Comparison of ENCODE assay signal across 1 cellular context in genomic region chr22:21964918-21965484, GRCh38.
TF ChIP-seq lines count a peak whose summit lies in the region.

No MANE protein-coding gene starts in this region.

TF ChIP-seq in K562, 482 proteins besides CTCF, POLR2A, EP300 and RAD21 (continued from another document and continues in another):
- TF ChIP-seq TRIM28 (IDR thresholded peaks at IDR 0.05) = no peak
- no peak for TF ChIP-seq POLR3A (IDR thresholded peaks at IDR 0.05; ENCODE audit: borderline replicate concordance, extremely low read depth, insufficient read depth, insufficient read length)
- TF ChIP-seq SMARCA4 (IDR thresholded peaks at IDR 0.05) = no peak
- no peak for TF ChIP-seq HEY1 (CRISPR knock-in tag; IDR thresholded peaks at IDR 0.05; ENCODE audit: borderline replicate concordance)
- no peak for TF ChIP-seq CXXC5 (CRISPR knock-in tag; IDR thresholded peaks at IDR 0.05)
- 0 out of 2 replicates have a peak, but pooled peaks have one; percentile 73 for TF ChIP-seq PHB (CRISPR knock-in tag; IDR thresholded peaks at IDR 0.05)
- no peak for TF ChIP-seq NFYB (IDR thresholded peaks at IDR 0.05; ENCODE audit: extremely low read depth, insufficient read length)
- 0 out of 2 replicates have a peak, but pooled peaks have one; percentile 65 for TF ChIP-seq HDAC6 (IDR thresholded peaks at IDR 0.05; ENCODE audit: low read depth, low read length)
- no peak for TF ChIP-seq NR4A1 (CRISPR knock-in tag; IDR thresholded peaks at IDR 0.05)
- no peak for TF ChIP-seq NR4A1 (tag; IDR thresholded peaks at IDR 0.05)
- TF ChIP-seq CEBPZ (IDR thresholded peaks at IDR 0.05; ENCODE audit: borderline replicate concordance, low read depth, low read length) = no peak
- TF ChIP-seq KDM1A (IDR thresholded peaks at IDR 0.05) = no peak
- TF ChIP-seq CEBPG (CRISPR knock-in tag; IDR thresholded peaks at IDR 0.05) = peak; percentile 39; the same call in 1 of the 2 replicates
- no peak for TF ChIP-seq CEBPG (tag; conservative IDR thresholded peaks at IDR 0.05 in 1 of 2, IDR thresholded peaks at IDR 0.05 in 1 of 2)
- TF ChIP-seq NBN (IDR thresholded peaks at IDR 0.05; ENCODE audit: low read depth) = no peak
- no peak for TF ChIP-seq ZBTB49 (CRISPR knock-in tag; IDR thresholded peaks at IDR 0.05; ENCODE audit: borderline replicate concordance)
- TF ChIP-seq ZNF146 (CRISPR knock-in tag; IDR thresholded peaks at IDR 0.05; ENCODE audit: unreplicated experiment) = no peak
- no peak for TF ChIP-seq FOXA3 (CRISPR knock-in tag; conservative IDR thresholded peaks at IDR 0.05 in 1 of 2, IDR thresholded peaks at IDR 0.05 in 1 of 2)
- 0 out of 2 replicates have a peak, but pooled peaks have one; percentile 12 for TF ChIP-seq MYNN (IDR thresholded peaks at IDR 0.05)
- no peak for TF ChIP-seq MYNN (CRISPR knock-in tag; IDR thresholded peaks at IDR 0.05)
- TF ChIP-seq EZH2 (IDR thresholded peaks at IDR 0.05; ENCODE audit: borderline replicate concordance, low read depth, low read length) = no peak
- TF ChIP-seq, protein P1, sequence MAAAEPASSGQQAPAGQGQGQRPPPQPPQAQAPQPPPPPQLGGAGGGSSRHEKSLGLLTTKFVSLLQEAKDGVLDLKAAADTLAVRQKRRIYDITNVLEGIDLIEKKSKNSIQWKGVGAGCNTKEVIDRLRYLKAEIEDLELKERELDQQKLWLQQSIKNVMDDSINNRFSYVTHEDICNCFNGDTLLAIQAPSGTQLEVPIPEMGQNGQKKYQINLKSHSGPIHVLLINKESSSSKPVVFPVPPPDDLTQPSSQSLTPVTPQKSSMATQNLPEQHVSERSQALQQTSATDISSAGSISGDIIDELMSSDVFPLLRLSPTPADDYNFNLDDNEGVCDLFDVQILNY (CRISPR knock-in tag; IDR thresholded peaks at IDR 0.05) = no peak
- no peak for TF ChIP-seq ILF3 (IDR thresholded peaks at IDR 0.05; ENCODE audit: borderline replicate concordance)
- TF ChIP-seq SMAD3 (CRISPR knock-in tag; conservative IDR thresholded peaks at IDR 0.05) = no peak
- no peak for TF ChIP-seq RBBP5 (IDR thresholded peaks at IDR 0.05; ENCODE audit: borderline replicate concordance, insufficient read depth, low read length, poor library complexity, severe bottlenecking)
- TF ChIP-seq RNF2 (IDR thresholded peaks at IDR 0.05) = no peak
- no peak for TF ChIP-seq ZNF778 (CRISPR knock-in tag; IDR thresholded peaks at IDR 0.05)
- TF ChIP-seq XRCC3 (IDR thresholded peaks at IDR 0.05) = no peak
- TF ChIP-seq ZBTB40 (IDR thresholded peaks at IDR 0.05) = no peak
- TF ChIP-seq ZBTB40 (CRISPR knock-in tag; IDR thresholded peaks at IDR 0.05) = no peak; the same call in 1 of the 2 replicates
- 0 out of 2 replicates have a peak, but pooled peaks have one; percentile 54 for TF ChIP-seq RUNX1 (IDR thresholded peaks at IDR 0.05; ENCODE audit: low read depth)
- TF ChIP-seq, protein P2, sequence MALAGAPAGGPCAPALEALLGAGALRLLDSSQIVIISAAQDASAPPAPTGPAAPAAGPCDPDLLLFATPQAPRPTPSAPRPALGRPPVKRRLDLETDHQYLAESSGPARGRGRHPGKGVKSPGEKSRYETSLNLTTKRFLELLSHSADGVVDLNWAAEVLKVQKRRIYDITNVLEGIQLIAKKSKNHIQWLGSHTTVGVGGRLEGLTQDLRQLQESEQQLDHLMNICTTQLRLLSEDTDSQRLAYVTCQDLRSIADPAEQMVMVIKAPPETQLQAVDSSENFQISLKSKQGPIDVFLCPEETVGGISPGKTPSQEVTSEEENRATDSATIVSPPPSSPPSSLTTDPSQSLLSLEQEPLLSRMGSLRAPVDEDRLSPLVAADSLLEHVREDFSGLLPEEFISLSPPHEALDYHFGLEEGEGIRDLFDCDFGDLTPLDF (CRISPR knock-in tag; IDR thresholded peaks at IDR 0.05) = no peak
- peak; percentile 72; the same call in 1 of the 2 replicates for TF ChIP-seq THAP12 (CRISPR knock-in tag; IDR thresholded peaks at IDR 0.05)
- no peak for TF ChIP-seq ZBTB7A (IDR thresholded peaks at IDR 0.05; ENCODE audit: borderline replicate concordance, control insufficient read depth, low read depth, low read length)
- TF ChIP-seq ZNF57 (CRISPR knock-in tag; IDR thresholded peaks at IDR 0.05) = 0 out of 2 replicates have a peak, but pooled peaks have one; percentile 1
- no peak for TF ChIP-seq HOXB6 (CRISPR knock-in tag; IDR thresholded peaks at IDR 0.05; ENCODE audit: borderline replicate concordance)
- no peak for TF ChIP-seq ZBTB26 (CRISPR knock-in tag; IDR thresholded peaks at IDR 0.05)
- TF ChIP-seq ZNF444 (CRISPR knock-in tag; IDR thresholded peaks at IDR 0.05) = no peak
- no peak for TF ChIP-seq DACH1 (IDR thresholded peaks at IDR 0.05; ENCODE audit: partially characterized antibody)
- TF ChIP-seq U2AF2 (optimal IDR thresholded peaks at IDR 0.05; ENCODE audit: low read depth, low read length) = no peak
- 0 out of 2 replicates have a peak, but pooled peaks have one; percentile 3 for TF ChIP-seq ZNF277 (CRISPR knock-in tag; IDR thresholded peaks at IDR 0.05; ENCODE audit: borderline replicate concordance)
